In the genomic region with DNA sequence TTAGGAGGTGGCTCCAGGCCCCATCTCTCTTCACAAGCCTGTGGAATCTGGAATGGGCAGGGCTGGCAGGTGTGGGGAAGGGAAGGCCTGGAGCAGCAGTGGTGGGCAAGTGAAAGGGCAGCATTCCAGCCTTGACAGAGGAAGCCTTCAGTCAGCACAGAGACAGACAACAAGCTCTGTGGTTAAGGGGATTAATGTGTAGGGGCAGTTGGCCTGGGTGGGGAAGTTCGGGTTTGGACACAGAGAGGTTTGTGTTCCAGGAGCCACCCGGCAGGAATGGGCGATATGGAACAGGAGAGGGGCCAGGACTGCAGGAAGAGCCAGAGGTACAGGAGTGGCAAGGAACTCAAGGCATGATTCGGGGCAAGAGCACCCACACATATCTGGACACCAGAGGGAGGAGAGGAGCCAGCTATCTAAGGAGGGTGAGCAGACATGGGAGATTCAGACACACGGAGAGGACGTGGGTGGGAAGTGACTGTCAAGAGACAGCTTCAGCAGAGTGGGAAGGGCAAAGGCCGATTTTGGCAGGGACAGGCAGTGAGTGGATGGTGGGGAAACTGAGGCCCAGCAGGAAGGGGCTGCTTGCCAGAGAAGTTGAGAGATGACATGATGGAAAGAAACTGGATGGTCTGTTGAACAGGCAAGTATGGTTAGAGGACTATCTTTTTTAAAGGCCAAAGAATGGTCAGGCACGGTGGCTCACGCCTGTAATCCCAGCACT, we compare ENCODE assay signal across 21 cellular contexts. TPM values are rescaled to one million over a fixed set of nuclear protein-coding genes. Genes with fewer than 3 reads are reported as not detected.
"Had no signal": no experiment of that assay in that cellular context is flagged by ENCODE, and none has a peak within 500 bp of the region (broad histone marks: within the 10 kb centered on the region; RNA-seq: fewer than 3 reads in every experiment).

No MANE protein-coding gene starts in this region.

- H3K4me1 ChIP-seq: breast epithelium had no signal

- DNase-seq: activated CD4-positive, alpha-beta memory T cell treated with anti-CD3 and anti-CD28 coated beads, Interleukin-2, amount 10 ng/mL, durations not matched to agents 7 days and 5 days; activated CD4-positive, alpha-beta T cell treated with anti-CD3 and anti-CD28 coated beads for 36 hours; activated gamma-delta T cell; activated naive CD8-positive, alpha-beta T cell treated with anti-CD3 and anti-CD28 coated beads, Interleukin-2, amount 10 ng/mL, durations not matched to agents 7 days and 5 days; activated T-cell treated with anti-CD3 and anti-CD28 coated beads, Interleukin-2, amount 50 U/mL, for 24 hours; aorta; cerebellar nuclear complex; effector CD8-positive, alpha-beta T cell; foreskin melanocyte; head of caudate nucleus; stimulated activated CD4-positive, alpha-beta T cell treated with anti-CD3 and anti-CD28 coated beads, Interleukin-15, amount 100 ng/mL, for 24 hours; stimulated activated CD4-positive, alpha-beta T cell treated with anti-CD3 and anti-CD28 coated beads, Interleukin-4, amount 100 ng/mL, for 1 hour; stimulated activated CD8-positive, alpha-beta memory T cell treated with anti-CD3 and anti-CD28 coated beads, Interleukin-4, amount 100 ng/mL, for 48 hours; stimulated activated naive CD8-positive, alpha-beta T cell treated with anti-CD3 and anti-CD28 coated beads, Interleukin-15, Interleukin-2, amounts not matched to agents 100 U/mL and 50 U/mL, for 24 hours; trophoblast cell had no signal

- H3K27ac Mint-ChIP-seq: activated CD4-positive, alpha-beta memory T cell treated with anti-CD3 and anti-CD28 coated beads, Interleukin-2, amount 10 ng/mL, durations not matched to agents 7 days and 5 days; activated CD4-positive, alpha-beta T cell treated with anti-CD3 and anti-CD28 coated beads for 36 hours; activated naive CD8-positive, alpha-beta T cell treated with anti-CD3 and anti-CD28 coated beads, Interleukin-2, amount 10 ng/mL, durations not matched to agents 7 days and 5 days; activated T-cell treated with anti-CD3 and anti-CD28 coated beads, Interleukin-2, amount 50 U/mL, for 24 hours had no signal

- H3K9me3 Mint-ChIP-seq: activated CD4-positive, alpha-beta memory T cell treated with anti-CD3 and anti-CD28 coated beads, Interleukin-2, amount 10 ng/mL, durations not matched to agents 7 days and 5 days; activated naive CD8-positive, alpha-beta T cell treated with anti-CD3 and anti-CD28 coated beads, Interleukin-2, amount 10 ng/mL, durations not matched to agents 7 days and 5 days; activated T-cell treated with anti-CD3 and anti-CD28 coated beads, Interleukin-2, amount 50 U/mL, for 24 hours had no signal

- H3K4me1 Mint-ChIP-seq: activated CD4-positive, alpha-beta memory T cell treated with anti-CD3 and anti-CD28 coated beads, Interleukin-2, amount 10 ng/mL, durations not matched to agents 7 days and 5 days; activated CD4-positive, alpha-beta T cell treated with anti-CD3 and anti-CD28 coated beads for 36 hours; activated naive CD8-positive, alpha-beta T cell treated with anti-CD3 and anti-CD28 coated beads, Interleukin-2, amount 10 ng/mL, durations not matched to agents 7 days and 5 days had no signal

- H3K27me3 ChIP-seq: breast epithelium, pancreas had no signal

- H3K4me3 Mint-ChIP-seq: activated CD4-positive, alpha-beta memory T cell treated with anti-CD3 and anti-CD28 coated beads, Interleukin-2, amount 10 ng/mL, durations not matched to agents 7 days and 5 days; activated CD4-positive, alpha-beta T cell treated with anti-CD3 and anti-CD28 coated beads for 36 hours; activated naive CD8-positive, alpha-beta T cell treated with anti-CD3 and anti-CD28 coated beads, Interleukin-2, amount 10 ng/mL, durations not matched to agents 7 days and 5 days; activated T-cell treated with anti-CD3 and anti-CD28 coated beads, Interleukin-2, amount 50 U/mL, for 24 hours had no signal

- H3K9me3 ChIP-seq: breast epithelium, pancreas had no signal

- H3K27me3 Mint-ChIP-seq: activated CD4-positive, alpha-beta memory T cell treated with anti-CD3 and anti-CD28 coated beads, Interleukin-2, amount 10 ng/mL, durations not matched to agents 7 days and 5 days; activated CD4-positive, alpha-beta T cell treated with anti-CD3 and anti-CD28 coated beads for 36 hours; activated naive CD8-positive, alpha-beta T cell treated with anti-CD3 and anti-CD28 coated beads, Interleukin-2, amount 10 ng/mL, durations not matched to agents 7 days and 5 days; activated T-cell treated with anti-CD3 and anti-CD28 coated beads, Interleukin-2, amount 50 U/mL, for 24 hours had no signal

- H3K27ac ChIP-seq: breast epithelium, epithelial cell of prostate, pancreas, skin epidermis had no signal

- H3K4me3 ChIP-seq: breast epithelium, pancreas, skin epidermis had no signal

RNA-seq across cellular contexts. Expression of a gene that starts 2.5 kb away (rescaled TPM):
- total RNA-seq: activated naive CD8-positive, alpha-beta T cell treated with anti-CD3 and anti-CD28 coated beads, Interleukin-2, amount 10 ng/mL, durations not matched to agents 7 days and 5 days; fibroblast of lung; T-helper 1 cell treated with Interleukin-12 subunit alpha and Interleukin-12 subunit beta and Interleukin-4 antibody, amounts not matched to agents 30 ng/mL and 1 ng/mL, for 36 hours had no signal
